Comparison of ENCODE assay signal across 1 cellular context in the genomic region with DNA sequence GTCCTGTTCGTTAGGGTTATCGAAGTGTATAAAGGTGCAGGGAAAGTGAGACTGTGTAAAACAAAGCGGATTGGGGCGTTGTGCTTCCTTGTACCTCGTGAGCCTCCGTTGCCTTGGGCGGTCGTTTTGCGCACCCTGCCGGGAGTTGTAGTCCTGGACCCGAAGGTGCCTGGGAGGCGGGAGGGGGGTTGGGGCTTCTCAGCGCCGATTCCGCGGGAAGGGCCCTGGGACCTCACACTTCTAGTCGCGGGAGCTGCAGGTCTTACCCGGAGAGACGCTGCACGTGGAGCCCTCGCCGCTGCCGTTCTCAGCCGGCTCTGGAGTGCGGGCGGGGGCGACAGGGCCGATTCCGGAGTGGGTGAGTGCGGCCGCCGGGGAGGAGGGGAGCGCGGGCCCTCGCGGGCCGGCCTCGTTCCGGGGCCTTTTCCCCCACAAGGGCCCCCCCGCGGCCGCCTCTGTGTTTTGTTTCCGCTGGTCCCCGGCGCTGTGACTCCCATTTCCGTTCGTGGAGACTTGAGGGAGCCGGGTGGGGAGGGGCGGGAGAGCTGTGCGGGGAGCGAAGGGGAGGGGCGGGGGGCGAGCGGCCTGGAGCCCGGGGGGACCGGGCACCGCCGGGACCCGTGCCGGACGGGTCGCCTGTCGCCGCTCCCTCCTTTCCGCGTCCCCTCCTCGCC.
TF ChIP-seq lines count a peak whose summit lies in the region.

No MANE protein-coding gene starts in this region.

TF ChIP-seq in K562, 482 proteins besides CTCF, POLR2A, EP300 and RAD21 (continued from another document and continues in another):
- TF ChIP-seq, protein P1, sequence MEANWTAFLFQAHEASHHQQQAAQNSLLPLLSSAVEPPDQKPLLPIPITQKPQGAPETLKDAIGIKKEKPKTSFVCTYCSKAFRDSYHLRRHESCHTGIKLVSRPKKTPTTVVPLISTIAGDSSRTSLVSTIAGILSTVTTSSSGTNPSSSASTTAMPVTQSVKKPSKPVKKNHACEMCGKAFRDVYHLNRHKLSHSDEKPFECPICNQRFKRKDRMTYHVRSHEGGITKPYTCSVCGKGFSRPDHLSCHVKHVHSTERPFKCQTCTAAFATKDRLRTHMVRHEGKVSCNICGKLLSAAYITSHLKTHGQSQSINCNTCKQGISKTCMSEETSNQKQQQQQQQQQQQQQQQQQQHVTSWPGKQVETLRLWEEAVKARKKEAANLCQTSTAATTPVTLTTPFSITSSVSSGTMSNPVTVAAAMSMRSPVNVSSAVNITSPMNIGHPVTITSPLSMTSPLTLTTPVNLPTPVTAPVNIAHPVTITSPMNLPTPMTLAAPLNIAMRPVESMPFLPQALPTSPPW (CRISPR knock-in tag; IDR thresholded peaks at IDR 0.05): peak; percentile 100
- TF ChIP-seq, protein P2, sequence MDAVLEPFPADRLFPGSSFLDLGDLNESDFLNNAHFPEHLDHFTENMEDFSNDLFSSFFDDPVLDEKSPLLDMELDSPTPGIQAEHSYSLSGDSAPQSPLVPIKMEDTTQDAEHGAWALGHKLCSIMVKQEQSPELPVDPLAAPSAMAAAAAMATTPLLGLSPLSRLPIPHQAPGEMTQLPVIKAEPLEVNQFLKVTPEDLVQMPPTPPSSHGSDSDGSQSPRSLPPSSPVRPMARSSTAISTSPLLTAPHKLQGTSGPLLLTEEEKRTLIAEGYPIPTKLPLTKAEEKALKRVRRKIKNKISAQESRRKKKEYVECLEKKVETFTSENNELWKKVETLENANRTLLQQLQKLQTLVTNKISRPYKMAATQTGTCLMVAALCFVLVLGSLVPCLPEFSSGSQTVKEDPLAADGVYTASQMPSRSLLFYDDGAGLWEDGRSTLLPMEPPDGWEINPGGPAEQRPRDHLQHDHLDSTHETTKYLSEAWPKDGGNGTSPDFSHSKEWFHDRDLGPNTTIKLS (IDR thresholded peaks at IDR 0.05; ENCODE audit: borderline replicate concordance, low read depth): peak; percentile 87; the same call in 1 of the 2 replicates
- no peak for TF ChIP-seq ZC3H11A (IDR thresholded peaks at IDR 0.05; ENCODE audit: low read depth, low read length)
- TF ChIP-seq, protein P3, sequence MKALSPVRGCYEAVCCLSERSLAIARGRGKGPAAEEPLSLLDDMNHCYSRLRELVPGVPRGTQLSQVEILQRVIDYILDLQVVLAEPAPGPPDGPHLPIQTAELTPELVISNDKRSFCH (CRISPR knock-in tag; IDR thresholded peaks at IDR 0.05): no peak
- TF ChIP-seq, protein P3 (tag; IDR thresholded peaks at IDR 0.05): peak; percentile 83; the same call in 1 of the 2 replicates
- peak; percentile 88 for TF ChIP-seq POLR2G (IDR thresholded peaks at IDR 0.05; ENCODE audit: low read depth, low read length)
- TF ChIP-seq ZNF778 (CRISPR knock-in tag; IDR thresholded peaks at IDR 0.05): no peak
- no peak for TF ChIP-seq MECOM (CRISPR knock-in tag; IDR thresholded peaks at IDR 0.05)
- TF ChIP-seq, protein P4, sequence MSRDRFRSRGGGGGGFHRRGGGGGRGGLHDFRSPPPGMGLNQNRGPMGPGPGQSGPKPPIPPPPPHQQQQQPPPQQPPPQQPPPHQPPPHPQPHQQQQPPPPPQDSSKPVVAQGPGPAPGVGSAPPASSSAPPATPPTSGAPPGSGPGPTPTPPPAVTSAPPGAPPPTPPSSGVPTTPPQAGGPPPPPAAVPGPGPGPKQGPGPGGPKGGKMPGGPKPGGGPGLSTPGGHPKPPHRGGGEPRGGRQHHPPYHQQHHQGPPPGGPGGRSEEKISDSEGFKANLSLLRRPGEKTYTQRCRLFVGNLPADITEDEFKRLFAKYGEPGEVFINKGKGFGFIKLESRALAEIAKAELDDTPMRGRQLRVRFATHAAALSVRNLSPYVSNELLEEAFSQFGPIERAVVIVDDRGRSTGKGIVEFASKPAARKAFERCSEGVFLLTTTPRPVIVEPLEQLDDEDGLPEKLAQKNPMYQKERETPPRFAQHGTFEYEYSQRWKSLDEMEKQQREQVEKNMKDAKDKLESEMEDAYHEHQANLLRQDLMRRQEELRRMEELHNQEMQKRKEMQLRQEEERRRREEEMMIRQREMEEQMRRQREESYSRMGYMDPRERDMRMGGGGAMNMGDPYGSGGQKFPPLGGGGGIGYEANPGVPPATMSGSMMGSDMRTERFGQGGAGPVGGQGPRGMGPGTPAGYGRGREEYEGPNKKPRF (IDR thresholded peaks at IDR 0.05; ENCODE audit: low read depth, low read length): no peak
- TF ChIP-seq RBBP5 (IDR thresholded peaks at IDR 0.05; ENCODE audit: borderline replicate concordance, insufficient read depth, low read length, poor library complexity, severe bottlenecking): peak; percentile 51
- no peak for TF ChIP-seq ADNP (tag; IDR thresholded peaks at IDR 0.05)
- TF ChIP-seq, protein P5, sequence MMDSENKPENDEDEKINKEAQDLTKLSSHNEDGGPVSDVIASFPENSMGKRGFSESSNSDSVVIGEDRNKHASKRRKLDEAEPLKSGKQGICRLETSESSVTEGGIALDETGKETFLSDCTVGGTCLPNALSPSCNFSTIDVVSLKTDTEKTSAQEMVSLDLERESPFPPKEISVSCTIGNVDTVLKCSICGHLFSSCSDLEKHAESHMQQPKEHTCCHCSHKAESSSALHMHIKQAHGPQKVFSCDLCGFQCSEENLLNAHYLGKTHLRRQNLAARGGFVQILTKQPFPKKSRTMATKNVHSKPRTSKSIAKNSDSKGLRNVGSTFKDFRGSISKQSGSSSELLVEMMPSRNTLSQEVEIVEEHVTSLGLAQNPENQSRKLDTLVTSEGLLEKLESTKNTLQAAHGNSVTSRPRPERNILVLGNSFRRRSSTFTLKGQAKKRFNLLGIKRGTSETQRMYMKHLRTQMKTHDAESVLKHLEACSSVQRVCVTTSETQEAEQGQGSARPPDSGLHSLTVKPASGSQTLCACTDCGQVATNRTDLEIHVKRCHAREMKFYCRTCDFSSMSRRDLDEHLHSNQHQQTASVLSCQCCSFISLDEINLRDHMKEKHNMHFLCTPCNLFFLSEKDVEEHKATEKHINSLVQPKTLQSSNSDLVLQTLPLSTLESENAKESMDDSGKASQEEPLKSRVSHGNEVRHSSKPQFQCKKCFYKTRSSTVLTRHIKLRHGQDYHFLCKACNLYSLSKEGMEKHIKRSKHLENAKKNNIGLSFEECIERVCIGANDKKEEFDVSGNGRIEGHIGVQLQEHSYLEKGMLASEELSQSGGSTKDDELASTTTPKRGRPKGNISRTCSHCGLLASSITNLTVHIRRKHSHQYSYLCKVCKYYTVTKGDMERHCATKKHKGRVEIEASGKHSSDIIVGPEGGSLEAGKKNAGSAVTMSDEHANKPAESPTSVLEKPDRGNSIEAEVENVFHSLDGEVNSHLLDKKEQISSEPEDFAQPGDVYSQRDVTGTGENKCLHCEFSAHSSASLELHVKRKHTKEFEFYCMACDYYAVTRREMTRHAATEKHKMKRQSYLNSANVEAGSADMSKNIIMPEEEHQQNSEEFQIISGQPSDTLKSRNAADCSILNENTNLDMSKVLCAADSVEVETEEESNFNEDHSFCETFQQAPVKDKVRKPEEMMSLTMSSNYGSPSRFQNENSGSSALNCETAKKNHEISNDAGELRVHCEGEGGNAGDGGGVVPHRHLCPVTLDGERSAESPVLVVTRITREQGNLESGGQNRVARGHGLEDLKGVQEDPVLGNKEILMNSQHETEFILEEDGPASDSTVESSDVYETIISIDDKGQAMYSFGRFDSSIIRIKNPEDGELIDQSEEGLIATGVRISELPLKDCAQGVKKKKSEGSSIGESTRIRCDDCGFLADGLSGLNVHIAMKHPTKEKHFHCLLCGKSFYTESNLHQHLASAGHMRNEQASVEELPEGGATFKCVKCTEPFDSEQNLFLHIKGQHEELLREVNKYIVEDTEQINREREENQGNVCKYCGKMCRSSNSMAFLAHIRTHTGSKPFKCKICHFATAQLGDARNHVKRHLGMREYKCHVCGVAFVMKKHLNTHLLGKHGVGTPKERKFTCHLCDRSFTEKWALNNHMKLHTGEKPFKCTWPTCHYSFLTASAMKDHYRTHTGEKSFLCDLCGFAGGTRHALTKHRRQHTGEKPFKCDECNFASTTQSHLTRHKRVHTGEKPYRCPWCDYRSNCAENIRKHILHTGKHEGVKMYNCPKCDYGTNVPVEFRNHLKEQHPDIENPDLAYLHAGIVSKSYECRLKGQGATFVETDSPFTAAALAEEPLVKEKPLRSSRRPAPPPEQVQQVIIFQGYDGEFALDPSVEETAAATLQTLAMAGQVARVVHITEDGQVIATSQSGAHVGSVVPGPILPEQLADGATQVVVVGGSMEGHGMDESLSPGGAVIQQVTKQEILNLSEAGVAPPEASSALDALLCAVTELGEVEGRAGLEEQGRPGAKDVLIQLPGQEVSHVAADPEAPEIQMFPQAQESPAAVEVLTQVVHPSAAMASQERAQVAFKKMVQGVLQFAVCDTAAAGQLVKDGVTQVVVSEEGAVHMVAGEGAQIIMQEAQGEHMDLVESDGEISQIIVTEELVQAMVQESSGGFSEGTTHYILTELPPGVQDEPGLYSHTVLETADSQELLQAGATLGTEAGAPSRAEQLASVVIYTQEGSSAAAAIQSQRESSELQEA (IDR thresholded peaks at IDR 0.05; ENCODE audit: low read depth): peak; percentile 99
- peak; percentile 44 for TF ChIP-seq SUPT5H (IDR thresholded peaks at IDR 0.05)
- TF ChIP-seq, protein P6, sequence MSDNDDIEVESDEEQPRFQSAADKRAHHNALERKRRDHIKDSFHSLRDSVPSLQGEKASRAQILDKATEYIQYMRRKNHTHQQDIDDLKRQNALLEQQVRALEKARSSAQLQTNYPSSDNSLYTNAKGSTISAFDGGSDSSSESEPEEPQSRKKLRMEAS (CRISPR knock-in tag; IDR thresholded peaks at IDR 0.05): peak; percentile 20
- TF ChIP-seq TFAM (CRISPR knock-in tag; conservative IDR thresholded peaks at IDR 0.05): no peak
- TF ChIP-seq LCOR (CRISPR knock-in tag; IDR thresholded peaks at IDR 0.05): 0 out of 2 replicates have a peak, but pooled peaks have one; percentile 81
- TF ChIP-seq ZKSCAN3 (CRISPR knock-in tag; IDR thresholded peaks at IDR 0.05): no peak
- peak; percentile 59 for TF ChIP-seq ASH1L (IDR thresholded peaks at IDR 0.05; ENCODE audit: borderline replicate concordance, low read depth, partially characterized antibody)
- no peak for TF ChIP-seq ZKSCAN1 (IDR thresholded peaks at IDR 0.05; ENCODE audit: low read depth, low read length)
- peak; percentile 27; the same call in 1 of the 2 replicates for TF ChIP-seq CREM (IDR thresholded peaks at IDR 0.05; ENCODE audit: low read depth)
- no peak for TF ChIP-seq PHF21A (IDR thresholded peaks at IDR 0.05; ENCODE audit: borderline replicate concordance, low read depth)
- TF ChIP-seq RCOR1 (IDR thresholded peaks at IDR 0.05; ENCODE audit: borderline replicate concordance in 1 of 2, low read depth in 2 of 2, low read length in 2 of 2): no peak
- peak; percentile 83 for TF ChIP-seq C11orf30 (IDR thresholded peaks at IDR 0.05; ENCODE audit: low read depth)
- TF ChIP-seq, protein P7, sequence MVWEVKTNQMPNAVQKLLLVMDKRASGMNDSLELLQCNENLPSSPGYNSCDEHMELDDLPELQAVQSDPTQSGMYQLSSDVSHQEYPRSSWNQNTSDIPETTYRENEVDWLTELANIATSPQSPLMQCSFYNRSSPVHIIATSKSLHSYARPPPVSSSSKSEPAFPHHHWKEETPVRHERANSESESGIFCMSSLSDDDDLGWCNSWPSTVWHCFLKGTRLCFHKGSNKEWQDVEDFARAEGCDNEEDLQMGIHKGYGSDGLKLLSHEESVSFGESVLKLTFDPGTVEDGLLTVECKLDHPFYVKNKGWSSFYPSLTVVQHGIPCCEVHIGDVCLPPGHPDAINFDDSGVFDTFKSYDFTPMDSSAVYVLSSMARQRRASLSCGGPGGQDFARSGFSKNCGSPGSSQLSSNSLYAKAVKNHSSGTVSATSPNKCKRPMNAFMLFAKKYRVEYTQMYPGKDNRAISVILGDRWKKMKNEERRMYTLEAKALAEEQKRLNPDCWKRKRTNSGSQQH (CRISPR knock-in tag; IDR thresholded peaks at IDR 0.05): no peak
- TF ChIP-seq ZNF707 (CRISPR knock-in tag; conservative IDR thresholded peaks at IDR 0.05): no peak
- TF ChIP-seq SMAD1 (IDR thresholded peaks at IDR 0.05; ENCODE audit: low read depth, low read length, partially characterized antibody): no peak
- TF ChIP-seq, protein P8, sequence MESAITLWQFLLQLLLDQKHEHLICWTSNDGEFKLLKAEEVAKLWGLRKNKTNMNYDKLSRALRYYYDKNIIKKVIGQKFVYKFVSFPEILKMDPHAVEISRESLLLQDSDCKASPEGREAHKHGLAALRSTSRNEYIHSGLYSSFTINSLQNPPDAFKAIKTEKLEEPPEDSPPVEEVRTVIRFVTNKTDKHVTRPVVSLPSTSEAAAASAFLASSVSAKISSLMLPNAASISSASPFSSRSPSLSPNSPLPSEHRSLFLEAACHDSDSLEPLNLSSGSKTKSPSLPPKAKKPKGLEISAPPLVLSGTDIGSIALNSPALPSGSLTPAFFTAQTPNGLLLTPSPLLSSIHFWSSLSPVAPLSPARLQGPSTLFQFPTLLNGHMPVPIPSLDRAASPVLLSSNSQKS (CRISPR knock-in tag; IDR thresholded peaks at IDR 0.05): no peak
- TF ChIP-seq ZNF175 (CRISPR knock-in tag; IDR thresholded peaks at IDR 0.05; ENCODE audit: low read depth): peak; percentile 75; the same call in 1 of the 2 replicates
- TF ChIP-seq ZNF143 (CRISPR knock-in tag; IDR thresholded peaks at IDR 0.05): peak; percentile 86
- TF ChIP-seq GABPA (tag; conservative IDR thresholded peaks at IDR 0.05; ENCODE audit: low read depth): no peak
- peak; percentile 99 for TF ChIP-seq MTA3 (IDR thresholded peaks at IDR 0.05; ENCODE audit: borderline replicate concordance)
- TF ChIP-seq ZNF274 (IDR thresholded peaks at IDR 0.05; ENCODE audit: borderline replicate concordance, low read depth, low read length): no peak
- no peak for TF ChIP-seq MAFF (IDR thresholded peaks at IDR 0.05; ENCODE audit: low read length)
- no peak for TF ChIP-seq DACH1 (IDR thresholded peaks at IDR 0.05; ENCODE audit: partially characterized antibody)
- TF ChIP-seq, protein P9, sequence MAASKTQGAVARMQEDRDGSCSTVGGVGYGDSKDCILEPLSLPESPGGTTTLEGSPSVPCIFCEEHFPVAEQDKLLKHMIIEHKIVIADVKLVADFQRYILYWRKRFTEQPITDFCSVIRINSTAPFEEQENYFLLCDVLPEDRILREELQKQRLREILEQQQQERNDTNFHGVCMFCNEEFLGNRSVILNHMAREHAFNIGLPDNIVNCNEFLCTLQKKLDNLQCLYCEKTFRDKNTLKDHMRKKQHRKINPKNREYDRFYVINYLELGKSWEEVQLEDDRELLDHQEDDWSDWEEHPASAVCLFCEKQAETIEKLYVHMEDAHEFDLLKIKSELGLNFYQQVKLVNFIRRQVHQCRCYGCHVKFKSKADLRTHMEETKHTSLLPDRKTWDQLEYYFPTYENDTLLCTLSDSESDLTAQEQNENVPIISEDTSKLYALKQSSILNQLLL (CRISPR knock-in tag; IDR thresholded peaks at IDR 0.05; ENCODE audit: borderline replicate concordance): no peak
